ENCODE assay signal across 20 cellular contexts in genomic region chr2:144378551-144378950, GRCh38.
"Had no signal": no experiment of that assay in that cellular context is flagged by ENCODE, and none has a peak within 500 bp of the region (broad histone marks: within the 10 kb centered on the region; RNA-seq: fewer than 3 reads in every experiment).

No MANE protein-coding gene starts in this region.

- H3K27ac Mint-ChIP-seq: activated CD8-positive, alpha-beta T cell treated with anti-CD3 and anti-CD28 coated beads, Interleukin-2, amount 10 ng/mL, durations not matched to agents 7 days and 5 days; activated naive CD4-positive, alpha-beta T cell treated with anti-CD3 and anti-CD28 coated beads for 36 hours; type B pancreatic cell had no signal

- DNase-seq: activated CD4-positive, alpha-beta T cell treated with anti-CD3 and anti-CD28 coated beads for 48 hours; activated CD4-positive, CD25-positive, alpha-beta regulatory T cell; activated CD8-positive, alpha-beta T cell treated with anti-CD3 and anti-CD28 coated beads, Interleukin-2, amount 10 ng/mL, durations not matched to agents 7 days and 5 days; activated naive CD4-positive, alpha-beta T cell treated with anti-CD3 and anti-CD28 coated beads for 36 hours; activated T-cell treated with anti-CD3 and anti-CD28 coated beads, Interleukin-2, amount 50 U/mL, for 24 hours; aorta; cerebellar nuclear complex; cortex of kidney; gastrocnemius medialis; heart left ventricle; kidney glomerular epithelial cell; nephron progenitor cell; nucleus accumbens; posterior cingulate gyrus; stimulated activated naive CD8-positive, alpha-beta T cell treated with anti-CD3 and anti-CD28 coated beads, Interleukin-15, Interleukin-2, amounts not matched to agents 100 U/mL and 50 U/mL, for 24 hours; T-helper 1 cell; T-helper 9 cell had no signal

- H3K27ac ChIP-seq: breast epithelium, gastrocnemius medialis, heart left ventricle had no signal

- H3K4me3 Mint-ChIP-seq: activated CD8-positive, alpha-beta T cell treated with anti-CD3 and anti-CD28 coated beads, Interleukin-2, amount 10 ng/mL, durations not matched to agents 7 days and 5 days; activated naive CD4-positive, alpha-beta T cell treated with anti-CD3 and anti-CD28 coated beads for 36 hours; activated T-cell treated with anti-CD3 and anti-CD28 coated beads, Interleukin-2, amount 50 U/mL, for 24 hours; nephron progenitor cell; type B pancreatic cell had no signal

- H3K36me3 ChIP-seq: breast epithelium, gastrocnemius medialis, heart left ventricle had no signal

- H3K9me3 Mint-ChIP-seq: activated naive CD4-positive, alpha-beta T cell treated with anti-CD3 and anti-CD28 coated beads for 36 hours; activated T-cell treated with anti-CD3 and anti-CD28 coated beads, Interleukin-2, amount 50 U/mL, for 24 hours; type B pancreatic cell had no signal

- H3K4me1 ChIP-seq: breast epithelium, gastrocnemius medialis had no signal

- H3K36me3 Mint-ChIP-seq: type B pancreatic cell had no signal

- H3K9me3 ChIP-seq: breast epithelium, gastrocnemius medialis, heart left ventricle had no signal

- ATAC-seq: activated CD8-positive, alpha-beta T cell treated with anti-CD3 and anti-CD28 coated beads, Interleukin-2, amount 10 ng/mL, durations not matched to agents 7 days and 5 days had no signal

- H3K4me3 ChIP-seq: breast epithelium, gastrocnemius medialis, heart left ventricle, skin epidermis had no signal

- H3K27me3 ChIP-seq: breast epithelium, gastrocnemius medialis, heart left ventricle had no signal
